8 cellular contexts compared by ENCODE assay signal in the genomic region with DNA sequence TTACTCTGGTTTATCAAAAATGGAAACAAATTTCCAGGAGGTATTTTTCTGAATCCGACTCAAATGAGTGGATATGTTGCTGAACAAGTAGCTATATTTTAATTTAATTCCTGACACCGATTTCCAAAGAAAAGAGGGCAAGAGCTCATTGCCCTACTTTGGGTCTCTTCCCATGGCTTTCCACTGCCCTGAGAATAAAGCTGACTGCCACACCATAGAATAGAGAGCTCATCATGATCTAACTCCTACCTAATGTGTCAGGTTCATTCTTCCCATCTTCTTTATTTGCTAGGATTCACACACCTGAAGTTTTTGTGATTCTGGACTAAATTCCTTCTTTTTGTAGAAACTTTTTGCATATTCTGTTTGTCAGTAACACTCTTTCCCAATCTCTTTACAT.
"Had no signal": no experiment of that assay in that cellular context is flagged by ENCODE, and none has a peak within 500 bp of the region (broad histone marks: within the 10 kb centered on the region; RNA-seq: fewer than 3 reads in every experiment).

No MANE protein-coding gene starts in this region.

- H3K27me3 Mint-ChIP-seq: IgD-negative memory B cell had no signal

- H3K36me3 Mint-ChIP-seq: IgD-negative memory B cell had no signal

- H3K4me2 ChIP-seq: KMS-11 had no signal

- H3K4me3 ChIP-seq: K562 had no signal

- H3K4me3 Mint-ChIP-seq: IgD-negative memory B cell had no signal

- H3K4me1 Mint-ChIP-seq: IgD-negative memory B cell had no signal

- H3K27ac Mint-ChIP-seq: IgD-negative memory B cell had no signal

- H3K27ac ChIP-seq: HL-60, KMS-11 had no signal

- DNase-seq: IMR-90, KBM-7, KG1 had no signal

- ATAC-seq: HepG2, K562 had no signal
